25 cellular contexts compared by ENCODE assay signal in the genomic region with DNA sequence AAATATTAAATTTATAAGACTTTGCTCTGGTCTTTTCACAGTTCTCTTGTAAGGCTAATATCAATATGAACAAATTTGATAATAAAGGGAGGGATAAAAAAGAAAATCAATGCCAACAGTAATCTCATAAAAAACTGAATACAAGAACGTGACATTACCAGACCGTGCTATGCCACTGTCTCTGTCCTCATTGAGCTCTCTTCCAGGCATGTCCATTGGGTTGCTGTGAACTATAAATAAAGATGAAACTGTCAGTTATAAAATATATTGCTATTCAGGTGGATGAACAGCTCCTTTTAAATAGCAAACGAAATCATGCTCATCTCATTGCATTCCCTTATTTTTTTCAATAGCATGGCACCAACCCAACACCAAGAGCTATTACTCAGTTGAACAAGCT.
"Had no signal": no experiment of that assay in that cellular context is flagged by ENCODE, and none has a peak within 500 bp of the region (broad histone marks: within the 10 kb centered on the region; RNA-seq: fewer than 3 reads in every experiment).

No MANE protein-coding gene starts in this region.

- H3K27me3 ChIP-seq: neutrophil, pancreas, right lobe of liver, sigmoid colon, stomach, thyroid gland, tibial nerve, upper lobe of left lung, vagina had no signal

- DNase-seq: naive thymus-derived CD8-positive, alpha-beta T cell; nephron progenitor cell; nucleus accumbens; pancreas; right cardiac atrium; right lobe of liver; sigmoid colon; small intestine; stimulated activated CD4-positive, alpha-beta T cell treated with anti-CD3 and anti-CD28 coated beads, Interleukin-15, amount 100 ng/mL, for 24 hours; stimulated activated CD4-positive, alpha-beta T cell treated with anti-CD3 and anti-CD28 coated beads, Interleukin-2, amount 100 ng/mL, for 24 hours; stimulated activated CD4-positive, alpha-beta T cell treated with anti-CD3 and anti-CD28 coated beads, Interleukin-2, amount 100 ng/mL, for 48 hours; stimulated activated CD4-positive, alpha-beta T cell treated with anti-CD3 and anti-CD28 coated beads, Interleukin-4, amount 100 ng/mL, for 24 hours; stimulated activated naive B cell treated with anti-CD40 and anti-IgM and Interleukin-4, amounts not matched to agents 10 μg/mL and 1 μg/mL and 100 μg/mL, for 72 hours; stimulated activated naive CD4-positive, alpha-beta T cell treated with Interleukin-2 at 50 U/mL for 16 hours; stomach; thyroid gland; trophoblast cell; upper lobe of left lung had no signal

- H3K36me3 ChIP-seq: prostate gland had no signal

- ATAC-seq: naive thymus-derived CD8-positive, alpha-beta T cell; natural killer cell treated with Interleukin-12 subunit alpha and Interleukin-12 subunit beta and Interleukin-15 and Interleukin-18, amount 100 ng/mL, for 72 hours; pancreas; right cardiac atrium; right lobe of liver; stimulated activated effector memory CD8-positive, alpha-beta T cell treated with anti-CD3 and anti-CD28 coated beads, Interleukin-12 subunit alpha, Interleukin-12 subunit beta, amount 100 ng/mL, for 72 hours; stimulated activated naive B cell treated with anti-CD40 and anti-IgM and Interleukin-4, amounts not matched to agents 10 μg/mL and 1 μg/mL and 100 μg/mL, for 72 hours had no signal

- H3K4me3 ChIP-seq: pancreas, prostate gland, right lobe of liver, sigmoid colon, stomach, thoracic aorta, thyroid gland, tibial nerve, upper lobe of left lung, vagina had no signal

- H3K4me1 ChIP-seq: pancreas, prostate gland, right lobe of liver, sigmoid colon, thyroid gland, tibial nerve, upper lobe of left lung, vagina had no signal

- H3K9me3 ChIP-seq: neutrophil, pancreas, prostate gland, right lobe of liver, sigmoid colon, stomach, thoracic aorta, thyroid gland, tibial nerve, upper lobe of left lung, vagina had no signal

- H3K27ac ChIP-seq: pancreas, prostate gland, right lobe of liver, sigmoid colon, stomach, thoracic aorta, thyroid gland, tibial nerve, upper lobe of left lung, vagina had no signal
